28 cellular contexts compared by ENCODE assay signal in the genomic region with DNA sequence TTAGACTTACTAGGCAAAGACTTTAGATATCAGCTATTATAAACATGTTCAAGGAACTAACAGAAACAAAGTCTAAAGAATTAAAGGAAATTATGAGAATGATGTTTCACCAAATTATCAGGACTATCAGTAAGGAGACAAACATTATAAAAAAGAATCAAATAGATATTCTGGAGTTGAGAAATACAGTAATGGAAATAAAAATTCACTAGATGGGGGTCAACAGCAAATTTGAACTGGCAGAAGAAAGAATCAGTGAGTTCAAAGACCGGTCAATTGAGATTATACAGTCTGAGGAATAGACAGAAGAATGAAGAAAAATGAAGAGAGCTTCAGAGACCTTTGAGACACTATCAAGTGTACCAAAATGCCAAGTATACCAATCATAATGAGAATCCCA. TPM values are rescaled to one million over a fixed set of nuclear protein-coding genes. Genes with fewer than 3 reads are reported as not detected.
DNase-seq lines count a peak whose midpoint lies in the region; ATAC-seq, FAIRE-seq and TF ChIP-seq lines count a peak whose summit lies in the region.
"Had no signal": no experiment of that assay in that cellular context is flagged by ENCODE, and none has a peak within 500 bp of the region (broad histone marks: within the 10 kb centered on the region; RNA-seq: fewer than 3 reads in every experiment).

No MANE protein-coding gene starts in this region.

- H3K27me3 ChIP-seq in K562 (ENCODE audit: control insufficient read depth in 2 of 2, insufficient read depth in 2 of 2, low read length in 2 of 2) (no peaks in the 10 kb centered on the region), hepatocyte (peaks cover 2% of the 10 kb centered on the region), SK-N-SH (ENCODE audit: insufficient read depth) (no peaks in the 10 kb centered on the region)
- H3K27me3 ChIP-seq: BE2C had no signal

- H3K9me3 ChIP-seq in HEK293 (ENCODE audit: control insufficient read depth, insufficient read depth, low read depth, low read length) (no peaks in the 10 kb centered on the region), K562 (replicated peaks; ENCODE audit: control insufficient read depth, insufficient read depth, low read depth, low read length) (peaks cover 9% of the 10 kb centered on the region), hepatocyte (ENCODE audit: low read depth) (peaks cover 9% of the 10 kb centered on the region), SK-N-SH (no peaks in the 10 kb centered on the region)
- H3K9me3 ChIP-seq: BE2C had no signal

- no peak overlapping the region for H3K27ac Mint-ChIP-seq in Calu3 (ENCODE audit: unreplicated experiment)
- H3K27ac Mint-ChIP-seq in activated CD8-positive, alpha-beta memory T cell treated with anti-CD3 and anti-CD28 coated beads, Interleukin-2, amount 10 ng/mL, durations not matched to agents 7 days and 5 days = no peak overlapping the region
- H3K27ac Mint-ChIP-seq: CD14-positive monocyte; CD4-positive, CD25-positive, alpha-beta regulatory T cell; CD8-positive, alpha-beta memory T cell had no signal

- H3K9ac ChIP-seq in K562 (ENCODE audit: insufficient read depth in 1 of 2, low read depth in 2 of 2, low read length in 2 of 2) (no peak overlapping the region), SK-N-SH (no peak overlapping the region)
- H3K9ac ChIP-seq: BLaER1 had no signal

- H3K36me3 Mint-ChIP-seq in Calu3 (ENCODE audit: insufficient read depth, unreplicated experiment) = peaks cover 1% of the 10 kb centered on the region
- peaks cover 51% of the 10 kb centered on the region for H3K36me3 Mint-ChIP-seq in activated CD8-positive, alpha-beta memory T cell treated with anti-CD3 and anti-CD28 coated beads, Interleukin-2, amount 10 ng/mL, durations not matched to agents 7 days and 5 days

- FAIRE-seq in K562 (lab: Jason Lieb, UNC) = no peak
- FAIRE-seq: A204.1, D721Med, GM12878, GM12892 had no signal

- H2AFZ ChIP-seq in K562 (ENCODE audit: low read depth, low read length) = no peak overlapping the region
- no peak overlapping the region for H2AFZ ChIP-seq in hepatocyte
- no peak overlapping the region for H2AFZ ChIP-seq in SK-N-SH (ENCODE audit: low read depth)

- no peaks in the 10 kb centered on the region for H3K9me3 Mint-ChIP-seq in Calu3 (ENCODE audit: low read depth, unreplicated experiment)
- H3K9me3 Mint-ChIP-seq in activated CD8-positive, alpha-beta memory T cell treated with anti-CD3 and anti-CD28 coated beads, Interleukin-2, amount 10 ng/mL, durations not matched to agents 7 days and 5 days (ENCODE audit: low read depth) = peaks cover 12% of the 10 kb centered on the region

- no peak overlapping the region for H3K4me3 ChIP-seq in HEK293 (ENCODE audit: low read depth, low read length)
- H3K4me3 ChIP-seq in K562 = no peak overlapping the region
- no peak overlapping the region for H3K4me3 ChIP-seq in hepatocyte
- H3K4me3 ChIP-seq in SK-N-SH (ENCODE audit: low read depth in 2 of 2, low read length in 1 of 2) = no peak overlapping the region
- H3K4me3 ChIP-seq: BLaER1, GM12878 had no signal

- no peaks in the 10 kb centered on the region for H3K4me1 Mint-ChIP-seq in Calu3 (ENCODE audit: low read depth, unreplicated experiment)
- H3K4me1 Mint-ChIP-seq in activated CD8-positive, alpha-beta memory T cell treated with anti-CD3 and anti-CD28 coated beads, Interleukin-2, amount 10 ng/mL, durations not matched to agents 7 days and 5 days = peaks cover 11% of the 10 kb centered on the region
- H3K4me1 Mint-ChIP-seq: CD14-positive monocyte; CD4-positive, alpha-beta memory T cell; CD4-positive, CD25-positive, alpha-beta regulatory T cell; CD8-positive, alpha-beta memory T cell had no signal

- no peak overlapping the region for H3K4me2 ChIP-seq in K562 (ENCODE audit: insufficient read depth, low read length)
- H3K4me2 ChIP-seq in hepatocyte = no peak overlapping the region
- no peak overlapping the region for H3K4me2 ChIP-seq in SK-N-SH
- H3K4me2 ChIP-seq: BLaER1 had no signal

- WGBS in K562 (ENCODE audit: insufficient coverage, low coverage, missing lambda C conversion rate) = 78% methylated on average over 1 of the region's 1 CpG
- whole genome bisulfite sequencing in hepatocyte (ENCODE audit: low lambda C conversion rate, missing lambda C conversion rate) = 97% methylated on average over 1 of the region's 1 CpG
- WGBS in SK-N-SH (ENCODE audit: low lambda C conversion rate) = 95% methylated on average over 1 of the region's 1 CpG

- ATAC-seq in K562 = no peak
- ATAC-seq in activated CD8-positive, alpha-beta memory T cell treated with anti-CD3 and anti-CD28 coated beads, Interleukin-2, amount 10 ng/mL, durations not matched to agents 7 days and 5 days = no peak
- ATAC-seq: GM12878 had no signal

- H3K4me3 Mint-ChIP-seq in Calu3 (ENCODE audit: low read depth, unreplicated experiment) = no peak overlapping the region
- no peak overlapping the region for H3K4me3 Mint-ChIP-seq in activated CD8-positive, alpha-beta memory T cell treated with anti-CD3 and anti-CD28 coated beads, Interleukin-2, amount 10 ng/mL, durations not matched to agents 7 days and 5 days
- H3K4me3 Mint-ChIP-seq: CD14-positive monocyte; CD4-positive, alpha-beta memory T cell; CD4-positive, CD25-positive, alpha-beta regulatory T cell; CD8-positive, alpha-beta memory T cell had no signal

- peaks cover under 1% of the 10 kb centered on the region for H3K27me3 Mint-ChIP-seq in Calu3 (ENCODE audit: unreplicated experiment)
- H3K27me3 Mint-ChIP-seq in activated CD8-positive, alpha-beta memory T cell treated with anti-CD3 and anti-CD28 coated beads, Interleukin-2, amount 10 ng/mL, durations not matched to agents 7 days and 5 days = peaks cover under 1% of the 10 kb centered on the region

- peaks cover 0 to 7% of the 10 kb centered on the region in 2 experiments; a peak in 1 of 3 replicates for H3K36me3 ChIP-seq in HEK293 (ENCODE audit: control insufficient read depth in 2 of 2, insufficient read depth in 1 of 2, low read length in 2 of 2)
- peaks cover under 1% of the 10 kb centered on the region; the same call in 1 of the 3 replicates for H3K36me3 ChIP-seq in K562 (ENCODE audit: control insufficient read depth, insufficient read depth, low read length)
- no peaks in the 10 kb centered on the region for H3K36me3 ChIP-seq in hepatocyte (replicated peaks; ENCODE audit: insufficient read depth, low read depth)
- H3K36me3 ChIP-seq in SK-N-SH (replicated peaks in 1 of 2; ENCODE audit: control insufficient read depth in 1 of 2, insufficient read depth in 2 of 2, low read length in 1 of 2) = peaks cover 5 to 8% of the 10 kb centered on the region in 2 experiments
- H3K36me3 ChIP-seq: BE2C had no signal

- H3K4me1 ChIP-seq in HEK293 (ENCODE audit: control insufficient read depth, insufficient read depth, low read length) (no peaks in the 10 kb centered on the region), K562 (replicated peaks in 1 of 2; ENCODE audit: control insufficient read depth in 2 of 2, insufficient read depth in 2 of 2, low read length in 2 of 2) (peaks cover 12 to 13% of the 10 kb centered on the region in 2 experiments; a peak in 4 of 5 replicates), hepatocyte (ENCODE audit: insufficient read depth) (no peaks in the 10 kb centered on the region), SK-N-SH (ENCODE audit: control insufficient read depth in 1 of 2, insufficient read depth in 2 of 2, low read depth in 1 of 2, low read length in 1 of 2) (no peaks in the 10 kb centered on the region)
- H3K4me1 ChIP-seq: BE2C, BLaER1 had no signal

- TF ChIP-seq POLR2A in K562 (conservative IDR thresholded peaks at IDR 0.05) = no peak

- in situ Hi-C loops in K562 (cut with MboI) = no loop called here

- no peaks in the 10 kb centered on the region for H3F3A ChIP-seq in SK-N-SH (replicated peaks; ENCODE audit: insufficient read depth)

- DNase-seq in Calu3 = no peak
- no peak for DNase-seq in K562 (ENCODE audit: extremely low read depth in 1 of 4, low spot score in 3 of 4)
- no peak for DNase-seq in hepatocyte (ENCODE audit: low spot score)
- no peak for DNase-seq in NCI-H69 (lab: John Stamatoyannopoulos, UW)
- no peak for DNase-seq in SK-N-SH
- DNase-seq in activated CD8-positive, alpha-beta memory T cell treated with anti-CD3 and anti-CD28 coated beads, Interleukin-2, amount 10 ng/mL, durations not matched to agents 7 days and 5 days = no peak
- DNase-seq: 8988T; ACHN; BE2C; C1 segment of cervical spinal cord; CD4-positive, alpha-beta memory T cell; CD4-positive, CD25-positive, alpha-beta regulatory T cell; CD8-positive, alpha-beta memory T cell; COR-L47; DND-41; EL; GDM1 had no signal

- intact Hi-C loops in Calu3 (cut with micrococcal nuclease; ENCODE audit: unreplicated experiment) = no loop called here
- intact Hi-C loops in K562 (cut with micrococcal nuclease) = no loop called here

- no peak for TF ChIP-seq RAD21 in K562 (CRISPR knock-in tag; conservative IDR thresholded peaks at IDR 0.05 in 1 of 2, IDR thresholded peaks at IDR 0.05 in 1 of 2)
- TF ChIP-seq RAD21 in SK-N-SH (IDR thresholded peaks at IDR 0.05; ENCODE audit: low read length) = no peak

- POLR2A ChIA-PET in HEK293 (lab: Yijun Ruan, JAX) (no interaction called here), K562 (lab: Yijun Ruan, JAX) (interaction anchor here (1.0 kb wide), 1 partner anchor 13 kb away, joined by 4 read pairs; no protein-coding TSS in a partner anchor), SK-N-SH (lab: Yijun Ruan, JAX) (no interaction called here)

- no peak for TF ChIP-seq EP300 in K562 (IDR thresholded peaks at IDR 0.05; ENCODE audit: low read length)
- TF ChIP-seq EP300 in SK-N-SH (IDR thresholded peaks at IDR 0.05; ENCODE audit: borderline replicate concordance in 1 of 2, low read depth in 1 of 2, low read length in 1 of 2) = no peak

- TF ChIP-seq CTCF in Calu3 (IDR thresholded peaks at IDR 0.05; ENCODE audit: unreplicated experiment) (no peak), HEK293 (tag by site-specific recombination; IDR thresholded peaks at IDR 0.05) (no peak), K562 (IDR thresholded peaks at IDR 0.05 in 2 of 3, conservative IDR thresholded peaks at IDR 0.05 in 1 of 3; ENCODE audit: insufficient read depth in 2 of 3, low read depth in 1 of 3, low read length in 3 of 3) (no peak), hepatocyte (IDR thresholded peaks at IDR 0.05; ENCODE audit: poor library complexity) (no peak), SK-N-SH (IDR thresholded peaks at IDR 0.05) (no peak)

- no peaks in the 10 kb centered on the region for H3K9me1 ChIP-seq in K562 (ENCODE audit: control insufficient read depth, insufficient read depth, low read length)

- CTCF ChIA-PET in Calu3 (lab: Charles Lee) (no interaction called here), HEK293 (lab: Yijun Ruan, JAX) (interaction anchor here (1.2 kb wide), 1 partner anchor 122 kb away, joined by 4 read pairs; no protein-coding TSS in a partner anchor), K562 (lab: Yijun Ruan, JAX; ENCODE audit: low intra/inter-chr PET ratio) (no interaction called here), SK-N-SH (lab: Yijun Ruan, JAX) (interaction anchor here (0.7 to 1.1 kb wide), 2 partner anchors 10 to 78 kb away, joined by 3 read pairs; a partner anchor contains a TSS)
- CTCF ChIA-PET in activated CD8-positive, alpha-beta memory T cell treated with anti-CD3 and anti-CD28 coated beads, Interleukin-2, amount 10 ng/mL, durations not matched to agents 7 days and 5 days (lab: Charles Lee) = interaction anchor here (1.4 to 1.5 kb wide), 3 partner anchors 10 to 172 kb away, joined by 3 to 4 read pairs (median 3); no protein-coding TSS in a partner anchor

- H3K79me2 ChIP-seq in K562 (ENCODE audit: control insufficient read depth, insufficient read depth, low read length) (no peaks in the 10 kb centered on the region), hepatocyte (no peaks in the 10 kb centered on the region), SK-N-SH (ENCODE audit: insufficient read depth) (no peaks in the 10 kb centered on the region)

- H3K27ac ChIP-seq in HEK293 (ENCODE audit: extremely low read depth, low read depth, low read length) (no peak overlapping the region), K562 (ENCODE audit: extremely low read depth, low read depth, low read length) (no peak overlapping the region), hepatocyte (peak overlapping the region; percentile 31), SK-N-SH (ENCODE audit: low read depth in 2 of 2, low read length in 1 of 2) (no peak overlapping the region)
- H3K27ac ChIP-seq: BLaER1 had no signal

- TSS peak; percentile 14 for BruUV-seq in Calu3 (replicated peaks; lab: Mats Ljungman, UMichigan)
- no TSS peak for BruUV-seq in K562 (replicated peaks; lab: Mats Ljungman, UMichigan)

- H4K20me1 ChIP-seq in K562 (replicated peaks; ENCODE audit: control insufficient read depth, insufficient read depth, low read length) = no peaks in the 10 kb centered on the region
- H4K20me1 ChIP-seq in hepatocyte (ENCODE audit: insufficient read depth, poor library complexity, severe bottlenecking) = no peaks in the 10 kb centered on the region
- H4K20me1 ChIP-seq in SK-N-SH (ENCODE audit: insufficient read depth) = no peaks in the 10 kb centered on the region
- H4K20me1 ChIP-seq: BLaER1 had no signal

- H3K9me2 ChIP-seq in hepatocyte (replicated peaks; ENCODE audit: insufficient read depth) = no peaks in the 10 kb centered on the region
- no peaks in the 10 kb centered on the region for H3K9me2 ChIP-seq in SK-N-SH

RNA-seq across cellular contexts. Expression of a gene that starts 9.6 kb away (rescaled TPM):
- total RNA-seq in Calu3 (2022) (not detected in 2 replicates), K562 (2014; rRNA removed) (not detected in 2 replicates), K562 (2014; rRNA removed; fragmentation: Illumina TruSeq; extraction: Trizol) (not detected in 2 replicates), K562 (2015; rRNA removed; fragmentation: Illumina TruSeq; extraction: Trizol) (not detected in 2 replicates), K562 (2021) (not detected in 2 replicates), hepatocyte (not detected in 2 replicates)
- not detected in 2 replicates for total RNA-seq in K562 (2011; cell fraction: chromatin; rRNA removed; ENCODE audit: low replicate concordance)
- total RNA-seq in K562 (2011; cell fraction: nucleolus; rRNA removed) = not detected in 2 replicates
- total RNA-seq in K562 (2011; cell fraction: nucleoplasm; rRNA removed) = not detected in 2 replicates
- polyA plus RNA-seq in K562 (2011; rRNA removed) (0.04 TPM in 1 of 2 replicates, not detected in the other), K562 (2014; fragmentation: Illumina TruSeq; extraction: Trizol) (not detected in 2 replicates), K562 (2014; fragmentation: Nextera tagmentation; extraction: Ambion mirVana) (not detected), K562 (2014; rRNA removed) (not detected in 2 replicates), hepatocyte (not detected in 2 replicates), SK-N-SH (2012; rRNA removed) (0.05 and 0.08 TPM in 2 replicates)
- polyA plus RNA-seq in K562 (2011; cell fraction: cytosol; rRNA removed) = not detected in 2 replicates
- polyA plus RNA-seq in K562 (2011; cell fraction: nucleus; rRNA removed) = not detected in 2 replicates
- polyA plus RNA-seq in K562 (2012) = 0.10 TPM in 1 of 2 replicates, not detected in the other
- not detected in 2 replicates for polyA minus RNA-seq in K562 (2011; rRNA and poly(A)+ RNA removed)
- not detected in 2 replicates for polyA minus RNA-seq in K562 (2011; cell fraction: cytosol; rRNA and poly(A)+ RNA removed)
- not detected in 2 replicates for polyA minus RNA-seq in K562 (2011; cell fraction: nucleus; rRNA and poly(A)+ RNA removed)
- not detected in 2 replicates for polyA plus RNA-seq in SK-N-SH (2012; cell fraction: cytosol; rRNA removed)
- polyA plus RNA-seq in SK-N-SH (2012; cell fraction: nucleus; rRNA removed) = 0.47 and 0.73 TPM in 2 replicates
- 100 to 1,000 TPM in 1 of 2 experiments, 1 to 10 TPM in 1; 4.8 to 119 TPM for total RNA-seq in activated CD8-positive, alpha-beta memory T cell treated with anti-CD3 and anti-CD28 coated beads, Interleukin-2, amount 10 ng/mL, durations not matched to agents 7 days and 5 days
- total RNA-seq: A673; CD4-positive, alpha-beta memory T cell; Daoy; G401 had no signal
- polyA plus RNA-seq: AG04450; CD14-positive monocyte; CD4-positive, alpha-beta memory T cell; CD4-positive, CD25-positive, alpha-beta regulatory T cell; CD8-positive, alpha-beta memory T cell had no signal

RNA-seq across cellular contexts. Expression of a gene that starts 25.4 kb away (rescaled TPM):
- total RNA-seq in Calu3 (2022) (not detected in 2 replicates), K562 (2014; rRNA removed) (not detected in 2 replicates), K562 (2014; rRNA removed; fragmentation: Illumina TruSeq; extraction: Trizol) (not detected in 2 replicates), K562 (2015; rRNA removed; fragmentation: Illumina TruSeq; extraction: Trizol) (not detected in 2 replicates), K562 (2021) (not detected in 2 replicates), hepatocyte (not detected in 2 replicates)
- total RNA-seq in K562 (2011; cell fraction: chromatin; rRNA removed; ENCODE audit: low replicate concordance) = not detected in 2 replicates
- total RNA-seq in K562 (2011; cell fraction: nucleolus; rRNA removed) = not detected in 2 replicates
- total RNA-seq in K562 (2011; cell fraction: nucleoplasm; rRNA removed) = not detected in 2 replicates
- polyA plus RNA-seq in K562 (2011; rRNA removed) (not detected in 2 replicates), K562 (2014; fragmentation: Illumina TruSeq; extraction: Trizol) (not detected in 2 replicates), K562 (2014; fragmentation: Nextera tagmentation; extraction: Ambion mirVana) (under 1 TPM; 0.22 to 0.62 TPM), K562 (2014; rRNA removed) (not detected in 2 replicates), hepatocyte (not detected in 2 replicates), SK-N-SH (2012; rRNA removed) (not detected in 2 replicates)
- 0.49 TPM in 1 of 2 replicates, not detected in the other for polyA plus RNA-seq in K562 (2011; cell fraction: cytosol; rRNA removed)
- not detected in 2 replicates for polyA plus RNA-seq in K562 (2011; cell fraction: nucleus; rRNA removed)
- polyA plus RNA-seq in K562 (2012) = not detected in 2 replicates
- polyA minus RNA-seq in K562 (2011; rRNA and poly(A)+ RNA removed) = not detected in 2 replicates
- polyA minus RNA-seq in K562 (2011; cell fraction: cytosol; rRNA and poly(A)+ RNA removed) = not detected in 2 replicates
- polyA minus RNA-seq in K562 (2011; cell fraction: nucleus; rRNA and poly(A)+ RNA removed) = not detected in 2 replicates
- polyA plus RNA-seq in SK-N-SH (2012; cell fraction: cytosol; rRNA removed) = not detected in 2 replicates
- not detected in 2 replicates for polyA plus RNA-seq in SK-N-SH (2012; cell fraction: nucleus; rRNA removed)
- 1 to 10 TPM in 1 of 2 experiments, under 1 TPM in 1; 0.53 to 2.5 TPM for total RNA-seq in activated CD8-positive, alpha-beta memory T cell treated with anti-CD3 and anti-CD28 coated beads, Interleukin-2, amount 10 ng/mL, durations not matched to agents 7 days and 5 days
- total RNA-seq: A673; CD4-positive, alpha-beta memory T cell; Daoy; G401; GM12878 had no signal
- polyA plus RNA-seq: AG04450; CD14-positive monocyte; CD4-positive, alpha-beta memory T cell; CD8-positive, alpha-beta memory T cell had no signal

Comparison
In these comparisons a context has a peak if more than half of its experiments do, and no peak if none do; other contexts are left out.
1. CTCF ChIA-PET loops: an anchor here in HEK293 (1.2 kb wide), SK-N-SH (0.7 to 1.1 kb wide) and activated CD8-positive, alpha-beta memory T cell treated with anti-CD3 and anti-CD28 coated beads, Interleukin-2, amount 10 ng/mL, durations not matched to agents 7 days and 5 days (1.4 to 1.5 kb wide); none called in Calu3 and K562.